ENCODE assay signal across 18 cellular contexts in genomic region chr18:51531496-51531895, GRCh38.
"Had no signal": no experiment of that assay in that cellular context is flagged by ENCODE, and none has a peak within 500 bp of the region (broad histone marks: within the 10 kb centered on the region; RNA-seq: fewer than 3 reads in every experiment).

No MANE protein-coding gene starts in this region.

- H3K9me3 ChIP-seq: spleen had no signal

- H3K36me3 ChIP-seq: cardiac muscle cell, spleen had no signal

- H3K4me1 ChIP-seq: parathyroid adenoma, spleen had no signal

- H3K4me3 ChIP-seq: cardiac muscle cell, lung, spleen had no signal

- H3K9me3 Mint-ChIP-seq: activated CD4-positive, alpha-beta memory T cell treated with anti-CD3 and anti-CD28 coated beads for 36 hours; activated naive CD8-positive, alpha-beta T cell treated with anti-CD3 and anti-CD28 coated beads for 36 hours; dendritic cell treated with granulocyte-macrophage colony-stimulating factor and Interleukin-4, amounts not matched to agents 40 ng/mL and 50 ng/mL, for 4 days; nephron had no signal

- H3K9ac ChIP-seq: parathyroid adenoma had no signal

- DNase-seq: activated CD4-positive, alpha-beta memory T cell treated with anti-CD3 and anti-CD28 coated beads for 36 hours; activated CD4-positive, alpha-beta T cell treated with anti-CD3 and anti-CD28 coated beads for 4 hours; activated CD8-positive, alpha-beta memory T cell treated with anti-CD3 and anti-CD28 coated beads, Interleukin-2, amount 10 ng/mL, durations not matched to agents 7 days and 5 days; activated naive CD8-positive, alpha-beta T cell treated with anti-CD3 and anti-CD28 coated beads for 36 hours; amniotic stem cell; effector CD8-positive, alpha-beta T cell; spleen; stimulated activated naive B cell treated with anti-CD40 and anti-IgM and Interleukin-4, amounts not matched to agents 10 μg/mL and 1 μg/mL and 100 μg/mL, for 72 hours had no signal

- ATAC-seq: activated CD8-positive, alpha-beta memory T cell treated with anti-CD3 and anti-CD28 coated beads, Interleukin-2, amount 10 ng/mL, durations not matched to agents 7 days and 5 days; left lobe of liver; sciatic nerve; stimulated activated naive B cell treated with anti-CD40 and anti-IgM and Interleukin-4, amounts not matched to agents 10 μg/mL and 1 μg/mL and 100 μg/mL, for 72 hours; WTC11 had no signal

- H3K4me3 Mint-ChIP-seq: activated CD4-positive, alpha-beta memory T cell treated with anti-CD3 and anti-CD28 coated beads for 36 hours; activated CD8-positive, alpha-beta memory T cell treated with anti-CD3 and anti-CD28 coated beads, Interleukin-2, amount 10 ng/mL, durations not matched to agents 7 days and 5 days; activated naive CD8-positive, alpha-beta T cell treated with anti-CD3 and anti-CD28 coated beads for 36 hours; dendritic cell treated with granulocyte-macrophage colony-stimulating factor and Interleukin-4, amounts not matched to agents 40 ng/mL and 50 ng/mL, for 4 days; mesothelial cell of epicardium; nephron; stimulated activated naive B cell treated with anti-CD40 and anti-IgM and Interleukin-4, amounts not matched to agents 10 μg/mL and 1 μg/mL and 100 μg/mL, for 72 hours; WTC11 had no signal

- H3K36me3 Mint-ChIP-seq: activated CD4-positive, alpha-beta memory T cell treated with anti-CD3 and anti-CD28 coated beads for 36 hours; activated CD8-positive, alpha-beta memory T cell treated with anti-CD3 and anti-CD28 coated beads, Interleukin-2, amount 10 ng/mL, durations not matched to agents 7 days and 5 days; activated naive CD8-positive, alpha-beta T cell treated with anti-CD3 and anti-CD28 coated beads for 36 hours; mesothelial cell of epicardium; stimulated activated naive B cell treated with anti-CD40 and anti-IgM and Interleukin-4, amounts not matched to agents 10 μg/mL and 1 μg/mL and 100 μg/mL, for 72 hours had no signal

- H3K27me3 Mint-ChIP-seq: activated naive CD8-positive, alpha-beta T cell treated with anti-CD3 and anti-CD28 coated beads for 36 hours; dendritic cell treated with granulocyte-macrophage colony-stimulating factor and Interleukin-4, amounts not matched to agents 40 ng/mL and 50 ng/mL, for 4 days had no signal

- H3K27ac ChIP-seq: cardiac muscle cell, parathyroid adenoma, spleen had no signal

- H3K27ac Mint-ChIP-seq: activated CD4-positive, alpha-beta memory T cell treated with anti-CD3 and anti-CD28 coated beads for 36 hours; activated CD8-positive, alpha-beta memory T cell treated with anti-CD3 and anti-CD28 coated beads, Interleukin-2, amount 10 ng/mL, durations not matched to agents 7 days and 5 days; activated naive CD8-positive, alpha-beta T cell treated with anti-CD3 and anti-CD28 coated beads for 36 hours; dendritic cell treated with granulocyte-macrophage colony-stimulating factor and Interleukin-4, amounts not matched to agents 40 ng/mL and 50 ng/mL, for 4 days; mesothelial cell of epicardium; nephron; stimulated activated naive B cell treated with anti-CD40 and anti-IgM and Interleukin-4, amounts not matched to agents 10 μg/mL and 1 μg/mL and 100 μg/mL, for 72 hours; WTC11 had no signal

- H2AFZ ChIP-seq: parathyroid adenoma had no signal

- H3K79me2 ChIP-seq: parathyroid adenoma had no signal

- H3K27me3 ChIP-seq: cardiac muscle cell, spleen had no signal

- H3K4me1 Mint-ChIP-seq: activated CD8-positive, alpha-beta memory T cell treated with anti-CD3 and anti-CD28 coated beads, Interleukin-2, amount 10 ng/mL, durations not matched to agents 7 days and 5 days; activated naive CD8-positive, alpha-beta T cell treated with anti-CD3 and anti-CD28 coated beads for 36 hours; nephron; stimulated activated naive B cell treated with anti-CD40 and anti-IgM and Interleukin-4, amounts not matched to agents 10 μg/mL and 1 μg/mL and 100 μg/mL, for 72 hours had no signal

- FAIRE-seq: TTC549 had no signal
